Comparison of ENCODE assay signal across 8 cellular contexts in genomic region chr11:68841718-68842426, GRCh38. TPM values are rescaled to one million over a fixed set of nuclear protein-coding genes. Genes with fewer than 3 reads are reported as not detected.
DNase-seq lines count a peak whose midpoint lies in the region; ATAC-seq and TF ChIP-seq lines count a peak whose summit lies in the region.

Gene CPT1A, minus strand, starts transcription at chr11:68841916. Its CDS starts 26,442 bp downstream, at chr11:68815474.

- 4 to 11% (median 6%) methylated on average over 25 to 82 of the region's 82 CpGs for WGBS in spleen, 5 donors

- peaks cover 0 to 8% (median 0%) of the 10 kb centered on the region in 6 donors for H3K36me3 ChIP-seq in spleen

- H3K9me3 ChIP-seq in spleen = no peaks in the 10 kb centered on the region

- peak within 1 kb of the TSS; percentile 86 to 98 (median 94) for H3K27ac ChIP-seq in spleen

- no peaks in the 10 kb centered on the region for H3K27me3 ChIP-seq in spleen (replicated peaks in 1 of 7)

- TF ChIP-seq CTCF in AG09319 (IDR thresholded peaks at IDR 0.05; ENCODE audit: low read depth, low read length) = no peak
- TF ChIP-seq CTCF in WI38 (IDR thresholded peaks at IDR 0.05; ENCODE audit: low read depth, low read length) = no peak
- no peak for TF ChIP-seq CTCF in cardiac fibroblast (IDR thresholded peaks at IDR 0.05; ENCODE audit: low read depth, low read length)
- TF ChIP-seq CTCF in spleen (IDR thresholded peaks at IDR 0.05 in 8 of 11, conservative IDR thresholded peaks at IDR 0.05 in 3 of 11) = peak in 2 of 11 experiments; percentile 17 to 25

- H3K4me1 ChIP-seq in spleen = peaks cover 34 to 75% (median 61%) of the 10 kb centered on the region in 6 donors

- peak within 1 kb of the TSS; percentile 82 for H3K4me3 ChIP-seq in WI38 (ENCODE audit: low read depth, low read length)
- peak within 1 kb of the TSS; percentile 76 to 93 for H3K4me3 ChIP-seq in cardiac fibroblast (replicated peaks in 1 of 2; ENCODE audit: low read depth in 2 of 2, low read length in 2 of 2)
- peak within 1 kb of the TSS; percentile 81 to 98 (median 91) for H3K4me3 ChIP-seq in spleen

- peak; percentile 26 for ATAC-seq in GM21381 (IDR thresholded peaks at IDR 0.05; ENCODE audit: unreplicated experiment)

- no peak for TF ChIP-seq POLR2A in spleen (IDR thresholded peaks at IDR 0.05)

- intact Hi-C loops in spleen (cut with DNase I; ENCODE audit: low total_unique reads) = no loop called here

- peak; percentile 39 for DNase-seq in AG09319 (ENCODE audit: extremely low read depth, low read depth)
- DNase-seq in NCI-H1417 (lab: John Stamatoyannopoulos, UW) = peak; percentile 54 to 80 (median 78)
- DNase-seq in cardiac fibroblast (ENCODE audit: low read depth in 2 of 2) = peak; percentile 69 to 78
- DNase-seq in iPS-NIHi7 (ENCODE audit: extremely low spot score) = peak; percentile 86
- peak; percentile 96 for DNase-seq in spleen
- no peak for DNase-seq in NCI-H187 (lab: John Stamatoyannopoulos, UW)

RNA-seq across cellular contexts. Expression of gene CPT1A, which starts in this region (rescaled TPM):
- 100 to 1,000 TPM in 1 of 7 donors, 10 to 100 TPM in 6; 43.3 to 118 (median 73.1) TPM for total RNA-seq in spleen
- polyA plus RNA-seq in spleen = 10 to 100 TPM in 2 of 3 donors, 1 to 10 TPM in 1; 6.7 to 18.0 (median 11.0) TPM

Comparison
In these comparisons a context has a peak if more than half of its experiments do, and no peak if none do; other contexts are left out.
1. DNase-seq: peak in AG09319 (single experiment), NCI-H1417 (3 of 3), cardiac fibroblast (2 of 2), iPS-NIHi7 (single experiment) and spleen (single experiment); none in NCI-H187 (0 of 2).
2. Peak in every context shown above with its lines, with median percentiles within 50 percentile points of each other: H3K4me3 ChIP-seq.